In the genomic region with DNA sequence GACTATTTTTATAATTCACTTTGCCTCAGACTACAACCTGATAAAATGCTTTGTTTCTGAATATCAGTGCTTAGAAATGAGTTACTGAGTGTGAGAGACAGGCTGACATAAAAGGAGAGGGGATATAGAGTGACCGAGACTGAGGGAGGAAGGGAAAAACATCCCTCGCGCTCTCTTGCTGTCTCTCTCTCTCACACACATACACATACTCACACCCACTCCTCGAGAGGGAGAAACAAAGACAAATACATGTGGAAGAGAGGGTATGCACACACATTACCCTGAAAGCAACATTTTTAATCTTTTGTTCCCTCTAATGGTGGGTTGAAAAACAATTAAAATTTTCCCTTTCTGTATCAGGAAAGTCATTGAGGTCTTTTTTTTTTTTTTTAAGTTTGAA, we compare ENCODE assay signal across 1 cellular context.
TF ChIP-seq lines count a peak whose summit lies in the region.

No MANE protein-coding gene starts in this region.

TF ChIP-seq in GM23338, 12 proteins besides CTCF, POLR2A, EP300 and RAD21 (continued from another document):
- TF ChIP-seq, protein P1, sequence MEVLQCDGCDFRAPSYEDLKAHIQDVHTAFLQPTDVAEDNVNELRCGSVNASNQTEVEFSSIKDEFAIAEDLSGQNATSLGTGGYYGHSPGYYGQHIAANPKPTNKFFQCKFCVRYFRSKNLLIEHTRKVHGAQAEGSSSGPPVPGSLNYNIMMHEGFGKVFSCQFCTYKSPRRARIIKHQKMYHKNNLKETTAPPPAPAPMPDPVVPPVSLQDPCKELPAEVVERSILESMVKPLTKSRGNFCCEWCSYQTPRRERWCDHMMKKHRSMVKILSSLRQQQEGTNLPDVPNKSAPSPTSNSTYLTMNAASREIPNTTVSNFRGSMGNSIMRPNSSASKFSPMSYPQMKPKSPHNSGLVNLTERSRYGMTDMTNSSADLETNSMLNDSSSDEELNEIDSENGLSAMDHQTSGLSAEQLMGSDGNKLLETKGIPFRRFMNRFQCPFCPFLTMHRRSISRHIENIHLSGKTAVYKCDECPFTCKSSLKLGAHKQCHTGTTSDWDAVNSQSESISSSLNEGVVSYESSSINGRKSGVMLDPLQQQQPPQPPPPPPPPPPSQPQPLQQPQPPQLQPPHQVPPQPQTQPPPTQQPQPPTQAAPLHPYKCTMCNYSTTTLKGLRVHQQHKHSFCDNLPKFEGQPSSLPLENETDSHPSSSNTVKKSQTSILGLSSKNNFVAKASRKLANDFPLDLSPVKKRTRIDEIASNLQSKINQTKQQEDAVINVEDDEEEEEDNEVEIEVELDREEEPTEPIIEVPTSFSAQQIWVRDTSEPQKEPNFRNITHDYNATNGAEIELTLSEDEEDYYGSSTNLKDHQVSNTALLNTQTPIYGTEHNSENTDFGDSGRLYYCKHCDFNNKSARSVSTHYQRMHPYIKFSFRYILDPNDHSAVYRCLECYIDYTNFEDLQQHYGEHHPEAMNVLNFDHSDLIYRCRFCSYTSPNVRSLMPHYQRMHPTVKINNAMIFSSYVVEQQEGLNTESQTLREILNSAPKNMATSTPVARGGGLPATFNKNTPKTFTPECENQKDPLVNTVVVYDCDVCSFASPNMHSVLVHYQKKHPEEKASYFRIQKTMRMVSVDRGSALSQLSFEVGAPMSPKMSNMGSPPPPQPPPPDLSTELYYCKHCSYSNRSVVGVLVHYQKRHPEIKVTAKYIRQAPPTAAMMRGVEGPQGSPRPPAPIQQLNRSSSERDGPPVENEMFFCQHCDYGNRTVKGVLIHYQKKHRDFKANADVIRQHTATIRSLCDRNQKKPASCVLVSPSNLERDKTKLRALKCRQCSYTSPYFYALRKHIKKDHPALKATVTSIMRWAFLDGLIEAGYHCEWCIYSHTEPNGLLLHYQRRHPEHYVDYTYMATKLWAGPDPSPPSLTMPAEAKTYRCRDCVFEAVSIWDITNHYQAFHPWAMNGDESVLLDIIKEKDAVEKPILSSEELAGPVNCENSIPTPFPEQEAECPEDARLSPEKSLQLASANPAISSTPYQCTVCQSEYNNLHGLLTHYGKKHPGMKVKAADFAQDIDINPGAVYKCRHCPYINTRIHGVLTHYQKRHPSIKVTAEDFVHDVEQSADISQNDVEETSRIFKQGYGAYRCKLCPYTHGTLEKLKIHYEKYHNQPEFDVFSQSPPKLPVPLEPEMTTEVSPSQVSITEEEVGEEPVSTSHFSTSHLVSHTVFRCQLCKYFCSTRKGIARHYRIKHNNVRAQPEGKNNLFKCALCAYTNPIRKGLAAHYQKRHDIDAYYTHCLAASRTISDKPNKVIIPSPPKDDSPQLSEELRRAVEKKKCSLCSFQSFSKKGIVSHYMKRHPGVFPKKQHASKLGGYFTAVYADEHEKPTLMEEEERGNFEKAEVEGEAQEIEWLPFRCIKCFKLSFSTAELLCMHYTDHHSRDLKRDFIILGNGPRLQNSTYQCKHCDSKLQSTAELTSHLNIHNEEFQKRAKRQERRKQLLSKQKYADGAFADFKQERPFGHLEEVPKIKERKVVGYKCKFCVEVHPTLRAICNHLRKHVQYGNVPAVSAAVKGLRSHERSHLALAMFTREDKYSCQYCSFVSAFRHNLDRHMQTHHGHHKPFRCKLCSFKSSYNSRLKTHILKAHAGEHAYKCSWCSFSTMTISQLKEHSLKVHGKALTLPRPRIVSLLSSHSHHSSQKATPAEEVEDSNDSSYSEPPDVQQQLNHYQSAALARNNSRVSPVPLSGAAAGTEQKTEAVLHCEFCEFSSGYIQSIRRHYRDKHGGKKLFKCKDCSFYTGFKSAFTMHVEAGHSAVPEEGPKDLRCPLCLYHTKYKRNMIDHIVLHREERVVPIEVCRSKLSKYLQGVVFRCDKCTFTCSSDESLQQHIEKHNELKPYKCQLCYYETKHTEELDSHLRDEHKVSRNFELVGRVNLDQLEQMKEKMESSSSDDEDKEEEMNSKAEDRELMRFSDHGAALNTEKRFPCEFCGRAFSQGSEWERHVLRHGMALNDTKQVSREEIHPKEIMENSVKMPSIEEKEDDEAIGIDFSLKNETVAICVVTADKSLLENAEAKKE (CRISPR knock-in tag; IDR thresholded peaks at IDR 0.05): no peak
- TF ChIP-seq JUNB (IDR thresholded peaks at IDR 0.05; ENCODE audit: unreplicated experiment): no peak
- no peak for TF ChIP-seq POLR2AphosphoS5 (IDR thresholded peaks at IDR 0.05; ENCODE audit: low read depth)
- no peak for TF ChIP-seq EZH2phosphoT487 (IDR thresholded peaks at IDR 0.05; ENCODE audit: unreplicated experiment)
- no peak for TF ChIP-seq EZH2 (IDR thresholded peaks at IDR 0.05; ENCODE audit: low read depth, unreplicated experiment)
- TF ChIP-seq, protein P2, sequence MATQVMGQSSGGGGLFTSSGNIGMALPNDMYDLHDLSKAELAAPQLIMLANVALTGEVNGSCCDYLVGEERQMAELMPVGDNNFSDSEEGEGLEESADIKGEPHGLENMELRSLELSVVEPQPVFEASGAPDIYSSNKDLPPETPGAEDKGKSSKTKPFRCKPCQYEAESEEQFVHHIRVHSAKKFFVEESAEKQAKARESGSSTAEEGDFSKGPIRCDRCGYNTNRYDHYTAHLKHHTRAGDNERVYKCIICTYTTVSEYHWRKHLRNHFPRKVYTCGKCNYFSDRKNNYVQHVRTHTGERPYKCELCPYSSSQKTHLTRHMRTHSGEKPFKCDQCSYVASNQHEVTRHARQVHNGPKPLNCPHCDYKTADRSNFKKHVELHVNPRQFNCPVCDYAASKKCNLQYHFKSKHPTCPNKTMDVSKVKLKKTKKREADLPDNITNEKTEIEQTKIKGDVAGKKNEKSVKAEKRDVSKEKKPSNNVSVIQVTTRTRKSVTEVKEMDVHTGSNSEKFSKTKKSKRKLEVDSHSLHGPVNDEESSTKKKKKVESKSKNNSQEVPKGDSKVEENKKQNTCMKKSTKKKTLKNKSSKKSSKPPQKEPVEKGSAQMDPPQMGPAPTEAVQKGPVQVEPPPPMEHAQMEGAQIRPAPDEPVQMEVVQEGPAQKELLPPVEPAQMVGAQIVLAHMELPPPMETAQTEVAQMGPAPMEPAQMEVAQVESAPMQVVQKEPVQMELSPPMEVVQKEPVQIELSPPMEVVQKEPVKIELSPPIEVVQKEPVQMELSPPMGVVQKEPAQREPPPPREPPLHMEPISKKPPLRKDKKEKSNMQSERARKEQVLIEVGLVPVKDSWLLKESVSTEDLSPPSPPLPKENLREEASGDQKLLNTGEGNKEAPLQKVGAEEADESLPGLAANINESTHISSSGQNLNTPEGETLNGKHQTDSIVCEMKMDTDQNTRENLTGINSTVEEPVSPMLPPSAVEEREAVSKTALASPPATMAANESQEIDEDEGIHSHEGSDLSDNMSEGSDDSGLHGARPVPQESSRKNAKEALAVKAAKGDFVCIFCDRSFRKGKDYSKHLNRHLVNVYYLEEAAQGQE (IDR thresholded peaks at IDR 0.05; ENCODE audit: unreplicated experiment): no peak
- TF ChIP-seq ZNF114 (CRISPR knock-in tag; IDR thresholded peaks at IDR 0.05): no peak
- no peak for TF ChIP-seq CREB1 (CRISPR knock-in tag; IDR thresholded peaks at IDR 0.05; ENCODE audit: low read depth)
- no peak for TF ChIP-seq STAT1 (IDR thresholded peaks at IDR 0.05; ENCODE audit: unreplicated experiment)
